9 cellular contexts compared by ENCODE assay signal in genomic region chr9:95023217-95024003, GRCh38.
DNase-seq lines count a peak whose midpoint lies in the region; ATAC-seq and TF ChIP-seq lines count a peak whose summit lies in the region.
"Had no signal": no experiment of that assay in that cellular context is flagged by ENCODE, and none has a peak within 500 bp of the region (broad histone marks: within the 10 kb centered on the region; RNA-seq: fewer than 3 reads in every experiment).

No MANE protein-coding gene starts in this region.

- H3K4me3 ChIP-seq in Peyer's patch (no peak overlapping the region), fibroblast of mammary gland (ENCODE audit: control insufficient read depth, low read depth, low read length) (no peak overlapping the region), parathyroid adenoma (ENCODE audit: low read depth, low read length) (peak overlapping the region; percentile 25), mucosa of descending colon (no peak overlapping the region)

- no peak overlapping the region for H3K4me3 Mint-ChIP-seq in activated T-helper 1 cell treated with anti-CD3 and anti-CD28 coated beads, Interleukin-12 subunit alpha, Interleukin-12 subunit beta, Interleukin-2, Interleukin-4 antibody, amounts not matched to agents 30 ng/mL and 10 ng/mL and 1 ng/mL, durations not matched to agents 14 hours and 24 hours and 36 hours
- H3K4me3 Mint-ChIP-seq in natural killer cell = no peak overlapping the region

- DNase-seq in COLO668 (lab: John Stamatoyannopoulos, UW; ENCODE audit: unreplicated experiment) (peak; percentile 22), Peyer's patch (no peak), fibroblast of mammary gland (ENCODE audit: low read depth) (peak; percentile 93), posterior vena cava (ENCODE audit: low spot score) (no peak), natural killer cell (no peak), mucosa of descending colon (no peak)
- DNase-seq in activated T-helper 1 cell treated with anti-CD3 and anti-CD28 coated beads, Interleukin-12 subunit alpha, Interleukin-12 subunit beta, Interleukin-2, Interleukin-4 antibody, amounts not matched to agents 30 ng/mL and 10 ng/mL and 1 ng/mL, durations not matched to agents 14 hours and 24 hours and 36 hours (ENCODE audit: low spot score) = no peak
- DNase-seq: NK-92 treated with Interleukin-12 subunit alpha and Interleukin-12 subunit beta, amount 100 ng/mL, for 24 hours had no signal

- peaks cover 7% of the 10 kb centered on the region for H3K36me3 Mint-ChIP-seq in activated T-helper 1 cell treated with anti-CD3 and anti-CD28 coated beads, Interleukin-12 subunit alpha, Interleukin-12 subunit beta, Interleukin-2, Interleukin-4 antibody, amounts not matched to agents 30 ng/mL and 10 ng/mL and 1 ng/mL, durations not matched to agents 14 hours and 24 hours and 36 hours (ENCODE audit: low read depth)
- H3K36me3 Mint-ChIP-seq in natural killer cell = peaks cover 10% of the 10 kb centered on the region

- TF ChIP-seq POLR2A in Peyer's patch (IDR thresholded peaks at IDR 0.05) = no peak

- peaks cover 0 to 52% (median 0%) of the 10 kb centered on the region in 4 donors for H3K4me1 ChIP-seq in Peyer's patch
- H3K4me1 ChIP-seq in parathyroid adenoma = peaks cover 29% of the 10 kb centered on the region
- peaks cover 28% of the 10 kb centered on the region for H3K4me1 ChIP-seq in mucosa of descending colon (ENCODE audit: low read depth)

- H3K27ac Mint-ChIP-seq in activated T-helper 1 cell treated with anti-CD3 and anti-CD28 coated beads, Interleukin-12 subunit alpha, Interleukin-12 subunit beta, Interleukin-2, Interleukin-4 antibody, amounts not matched to agents 30 ng/mL and 10 ng/mL and 1 ng/mL, durations not matched to agents 14 hours and 24 hours and 36 hours = no peak overlapping the region
- no peak overlapping the region for H3K27ac Mint-ChIP-seq in natural killer cell

- no peaks in the 10 kb centered on the region for H3K27me3 ChIP-seq in Peyer's patch
- H3K27me3 ChIP-seq in parathyroid adenoma (ENCODE audit: control insufficient read depth, insufficient read depth, low read length) = no peaks in the 10 kb centered on the region

- intact Hi-C loops in activated T-helper 1 cell treated with anti-CD3 and anti-CD28 coated beads, Interleukin-12 subunit alpha, Interleukin-12 subunit beta, Interleukin-2, Interleukin-4 antibody, amounts not matched to agents 30 ng/mL and 10 ng/mL and 1 ng/mL, durations not matched to agents 14 hours and 24 hours and 36 hours (cut with micrococcal nuclease) = no loop called here
- intact Hi-C loops in posterior vena cava (cut with DNase I) = no loop called here
- intact Hi-C loops in natural killer cell (cut with micrococcal nuclease) = no loop called here
- intact Hi-C loops in mucosa of descending colon (cut with DNase I, micrococcal nuclease) = loop anchor here in 1 of 2 donors (10.0 kb wide), 1 partner anchor 239 kb away; no protein-coding TSS in a partner anchor

- H3K27ac ChIP-seq in Peyer's patch = peak overlapping the region; percentile 11 to 78 (median 44)
- H3K27ac ChIP-seq in parathyroid adenoma = peak overlapping the region; percentile 83

- H3K4me2 ChIP-seq in parathyroid adenoma (ENCODE audit: low read length) = peak overlapping the region; percentile 62

- H3K4me1 Mint-ChIP-seq in activated T-helper 1 cell treated with anti-CD3 and anti-CD28 coated beads, Interleukin-12 subunit alpha, Interleukin-12 subunit beta, Interleukin-2, Interleukin-4 antibody, amounts not matched to agents 30 ng/mL and 10 ng/mL and 1 ng/mL, durations not matched to agents 14 hours and 24 hours and 36 hours (ENCODE audit: low read depth) = peaks cover 3% of the 10 kb centered on the region
- H3K4me1 Mint-ChIP-seq in natural killer cell = peaks cover 3 to 15% of the 10 kb centered on the region in 2 donors

- H3K9me3 ChIP-seq in Peyer's patch (no peaks in the 10 kb centered on the region), parathyroid adenoma (ENCODE audit: control insufficient read depth, low read length) (no peaks in the 10 kb centered on the region), mucosa of descending colon (no peaks in the 10 kb centered on the region)

- H2AFZ ChIP-seq in parathyroid adenoma = no peak overlapping the region

- TF ChIP-seq CTCF in Peyer's patch (IDR thresholded peaks at IDR 0.05) (no peak), fibroblast of mammary gland (conservative IDR thresholded peaks at IDR 0.05; ENCODE audit: control insufficient read depth, insufficient read depth, low read depth, low read length) (no peak), parathyroid adenoma (IDR thresholded peaks at IDR 0.05) (no peak), natural killer cell (IDR thresholded peaks at IDR 0.05) (no peak), mucosa of descending colon (IDR thresholded peaks at IDR 0.05) (no peak)

- H3K9me3 Mint-ChIP-seq in activated T-helper 1 cell treated with anti-CD3 and anti-CD28 coated beads, Interleukin-12 subunit alpha, Interleukin-12 subunit beta, Interleukin-2, Interleukin-4 antibody, amounts not matched to agents 30 ng/mL and 10 ng/mL and 1 ng/mL, durations not matched to agents 14 hours and 24 hours and 36 hours = no peaks in the 10 kb centered on the region
- no peaks in the 10 kb centered on the region for H3K9me3 Mint-ChIP-seq in natural killer cell

- no peaks in the 10 kb centered on the region for H3K27me3 Mint-ChIP-seq in activated T-helper 1 cell treated with anti-CD3 and anti-CD28 coated beads, Interleukin-12 subunit alpha, Interleukin-12 subunit beta, Interleukin-2, Interleukin-4 antibody, amounts not matched to agents 30 ng/mL and 10 ng/mL and 1 ng/mL, durations not matched to agents 14 hours and 24 hours and 36 hours (ENCODE audit: insufficient read depth)
- H3K27me3 Mint-ChIP-seq in natural killer cell (ENCODE audit: low read depth in 2 of 2) = no peaks in the 10 kb centered on the region

- ATAC-seq in natural killer cell (no peak), mucosa of descending colon (no peak)

- no peak overlapping the region for H3K9ac ChIP-seq in parathyroid adenoma

- H3K36me3 ChIP-seq in Peyer's patch = peaks cover 0 to 11% (median 0%) of the 10 kb centered on the region in 3 donors
- no peaks in the 10 kb centered on the region for H3K36me3 ChIP-seq in parathyroid adenoma (ENCODE audit: control insufficient read depth, insufficient read depth, low read length)
- H3K36me3 ChIP-seq in mucosa of descending colon (ENCODE audit: low read depth) = no peaks in the 10 kb centered on the region

- H3K79me2 ChIP-seq in parathyroid adenoma = peaks cover 28% of the 10 kb centered on the region

Comparison
In these comparisons a context has a peak if more than half of its experiments do, and no peak if none do; other contexts are left out.
1. DNase-seq: peak in COLO668 (single experiment) and fibroblast of mammary gland (single experiment); none in Peyer's patch (0 of 3), activated T-helper 1 cell treated with anti-CD3 and anti-CD28 coated beads, Interleukin-12 subunit alpha, Interleukin-12 subunit beta, Interleukin-2, Interleukin-4 antibody, amounts not matched to agents 30 ng/mL and 10 ng/mL and 1 ng/mL, durations not matched to agents 14 hours and 24 hours and 36 hours (single experiment), posterior vena cava (single experiment), natural killer cell (single experiment) and mucosa of descending colon (0 of 3).